9 cellular contexts compared by ENCODE assay signal in genomic region chr5:131532016-131532640, GRCh38.
DNase-seq lines count a peak whose midpoint lies in the region; ATAC-seq and TF ChIP-seq lines count a peak whose summit lies in the region.
"Had no signal": no experiment of that assay in that cellular context is flagged by ENCODE, and none has a peak within 500 bp of the region (broad histone marks: within the 10 kb centered on the region; RNA-seq: fewer than 3 reads in every experiment).

No MANE protein-coding gene starts in this region.

- H3K4me1 Mint-ChIP-seq in endothelial cell (ENCODE audit: unreplicated experiment) = peaks cover 23% of the 10 kb centered on the region

- peak overlapping the region; percentile 2 to 10 for H3K27ac ChIP-seq in prostate gland

- intact Hi-C loops in prostate gland (cut with DNase I) = no loop called here

- DNase-seq in NCI-H2029 treated with DMSO at 0.1 percent for 48 hours (lab: John Stamatoyannopoulos, UW) (peak; percentile 53), NCI-H2029 (lab: John Stamatoyannopoulos, UW) (no peak), SHP77 treated with DMSO at 0.1 percent for 48 hours (lab: John Stamatoyannopoulos, UW) (peak; percentile 58), endothelial cell (ENCODE audit: low spot score) (no peak), prostate gland (ENCODE audit: low spot score) (no peak), HuH-7 (ENCODE audit: low spot score) (no peak)
- DNase-seq: mesendoderm had no signal

- H3K36me3 ChIP-seq in prostate gland = no peaks in the 10 kb centered on the region

- H3K4me1 ChIP-seq in prostate gland (replicated peaks) = no peaks in the 10 kb centered on the region

- TF ChIP-seq POLR2A in prostate gland (IDR thresholded peaks at IDR 0.05) = no peak

- H3K27me3 Mint-ChIP-seq in endothelial cell (ENCODE audit: unreplicated experiment) = peaks cover 1% of the 10 kb centered on the region

- H3K9me3 ChIP-seq in prostate gland = no peaks in the 10 kb centered on the region

- WGBS in prostate gland = 21% methylated on average over 7 of the region's 7 CpGs

- H3K36me3 Mint-ChIP-seq in endothelial cell (ENCODE audit: low read depth, unreplicated experiment) = no peaks in the 10 kb centered on the region

- H3K27ac Mint-ChIP-seq in endothelial cell (ENCODE audit: unreplicated experiment) = peak overlapping the region; percentile 88

- no peaks in the 10 kb centered on the region for H3K9me3 Mint-ChIP-seq in endothelial cell (ENCODE audit: unreplicated experiment)

- H3K4me3 Mint-ChIP-seq in endothelial cell (ENCODE audit: unreplicated experiment) = no peak overlapping the region

- TF ChIP-seq CTCF in endothelial cell (IDR thresholded peaks at IDR 0.05; ENCODE audit: unreplicated experiment) (no peak), prostate gland (IDR thresholded peaks at IDR 0.05) (no peak)

- ATAC-seq in HG02870 (IDR thresholded peaks at IDR 0.05; ENCODE audit: unreplicated experiment) = no peak
- no peak for ATAC-seq in HG02970 (IDR thresholded peaks at IDR 0.05; ENCODE audit: low FRiP score, unreplicated experiment)

- H3K27me3 ChIP-seq in prostate gland (replicated peaks; ENCODE audit: insufficient read depth) = no peaks in the 10 kb centered on the region

- H3K4me3 ChIP-seq in prostate gland = peak overlapping the region; percentile 2 to 8

Comparison
In these comparisons a context has a peak if more than half of its experiments do, and no peak if none do; other contexts are left out.
1. DNase-seq: peak in NCI-H2029 treated with DMSO at 0.1 percent for 48 hours (single experiment) and SHP77 treated with DMSO at 0.1 percent for 48 hours (single experiment); none in NCI-H2029 (single experiment), endothelial cell (single experiment), prostate gland (single experiment) and HuH-7 (single experiment).